17 cellular contexts compared by ENCODE assay signal in the genomic region with DNA sequence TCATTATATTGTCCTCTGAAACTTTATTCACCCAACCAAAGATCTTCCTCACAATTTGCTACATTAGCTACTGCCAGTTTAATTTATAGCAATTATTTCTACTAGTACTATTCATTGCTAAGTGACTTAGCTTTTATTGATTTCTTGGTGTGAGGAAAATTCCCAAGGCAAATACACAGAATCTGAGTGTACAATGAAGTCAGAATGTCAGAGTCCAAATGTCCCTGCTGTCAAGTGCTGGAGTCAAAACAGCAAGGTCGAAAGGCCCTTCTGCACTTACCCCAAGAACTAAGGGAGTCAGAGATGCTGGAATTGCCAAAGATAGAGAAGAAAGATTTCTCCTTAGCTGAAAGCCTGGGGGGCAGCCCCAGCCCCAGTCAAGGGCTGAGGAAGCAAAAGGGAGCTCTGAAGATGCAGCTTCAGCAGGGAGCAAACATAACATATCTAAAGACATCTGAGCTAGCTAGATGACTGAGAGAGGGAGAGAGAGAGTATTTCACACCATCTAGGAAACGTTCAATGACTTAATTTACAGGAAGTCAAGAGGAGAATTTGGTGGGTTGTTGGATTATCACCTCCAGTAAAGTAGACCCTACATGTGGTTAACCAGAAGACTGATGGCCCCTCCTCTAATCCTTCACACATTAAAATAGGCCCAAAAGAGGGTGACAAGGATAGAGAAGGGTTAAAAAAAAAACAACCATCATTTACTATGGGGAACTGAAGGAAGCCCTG.
"Had no signal": no experiment of that assay in that cellular context is flagged by ENCODE, and none has a peak within 500 bp of the region (broad histone marks: within the 10 kb centered on the region; RNA-seq: fewer than 3 reads in every experiment).

No MANE protein-coding gene starts in this region.

- DNase-seq: activated CD4-positive, alpha-beta T cell treated with anti-CD3 and anti-CD28 coated beads, Interleukin-2, amount 10 ng/mL, durations not matched to agents 7 days and 5 days; activated naive CD4-positive, alpha-beta T cell treated with Interleukin-2 at 50 U/mL for 16 hours; activated T-cell treated with anti-CD3 and anti-CD28 coated beads, Interleukin-2, amount 50 U/mL, for 24 hours; aorta; brain microvascular endothelial cell; central memory CD4-positive, alpha-beta T cell; colonic mucosa; heart left ventricle; left ventricle myocardium inferior; sigmoid colon; stimulated activated CD4-positive, alpha-beta T cell treated with anti-CD3 and anti-CD28 coated beads, Interleukin-4, amount 100 ng/mL, for 4 hours; stimulated activated naive B cell treated with anti-CD40 and anti-IgM and Interleukin-4, amounts not matched to agents 10 μg/mL and 1 μg/mL and 100 μg/mL, for 72 hours; thyroid gland had no signal

- H3K27ac ChIP-seq: brain microvascular endothelial cell, colonic mucosa, heart left ventricle, left ventricle myocardium inferior, neural progenitor cell, sigmoid colon, thyroid gland had no signal

- H3K4me2 ChIP-seq: neural progenitor cell had no signal

- H3K27ac Mint-ChIP-seq: activated CD4-positive, alpha-beta T cell treated with anti-CD3 and anti-CD28 coated beads, Interleukin-2, amount 10 ng/mL, durations not matched to agents 7 days and 5 days; activated T-cell treated with anti-CD3 and anti-CD28 coated beads, Interleukin-2, amount 50 U/mL, for 24 hours; activated T-helper 2 cell treated with anti-CD3 and anti-CD28 coated beads, Interferon-gamma antibody, Interleukin-2, Interleukin-4, amounts not matched to agents 10 μg/mL and 5 μg/mL and 100 μg/mL, durations not matched to agents 14 hours and 24 hours and 36 hours; memory B cell; neural progenitor cell; stimulated activated naive B cell treated with anti-CD40 and anti-IgM and Interleukin-4, amounts not matched to agents 10 μg/mL and 1 μg/mL and 100 μg/mL, for 72 hours had no signal

- H3K9ac ChIP-seq: neural progenitor cell had no signal

- H3K4me1 ChIP-seq: colonic mucosa, sigmoid colon, thyroid gland had no signal

- H3K9me3 Mint-ChIP-seq: activated CD4-positive, alpha-beta T cell treated with anti-CD3 and anti-CD28 coated beads, Interleukin-2, amount 10 ng/mL, durations not matched to agents 7 days and 5 days; activated T-cell treated with anti-CD3 and anti-CD28 coated beads, Interleukin-2, amount 50 U/mL, for 24 hours; activated T-helper 2 cell treated with anti-CD3 and anti-CD28 coated beads, Interferon-gamma antibody, Interleukin-2, Interleukin-4, amounts not matched to agents 10 μg/mL and 5 μg/mL and 100 μg/mL, durations not matched to agents 14 hours and 24 hours and 36 hours; memory B cell; stimulated activated naive B cell treated with anti-CD40 and anti-IgM and Interleukin-4, amounts not matched to agents 10 μg/mL and 1 μg/mL and 100 μg/mL, for 72 hours had no signal

- H3K36me3 Mint-ChIP-seq: memory B cell; neural progenitor cell; stimulated activated naive B cell treated with anti-CD40 and anti-IgM and Interleukin-4, amounts not matched to agents 10 μg/mL and 1 μg/mL and 100 μg/mL, for 72 hours had no signal

- H3K4me1 Mint-ChIP-seq: memory B cell had no signal

- H3K36me3 ChIP-seq: brain microvascular endothelial cell, colonic mucosa, heart left ventricle, left ventricle myocardium inferior, neural progenitor cell, sigmoid colon, thyroid gland had no signal

- ATAC-seq: heart left ventricle; SK-N-SH treated with all-trans-retinoic acid at 6 μM for 48 hours; stimulated activated naive B cell treated with anti-CD40 and anti-IgM and Interleukin-4, amounts not matched to agents 10 μg/mL and 1 μg/mL and 100 μg/mL, for 72 hours had no signal

- H3K4me3 Mint-ChIP-seq: activated CD4-positive, alpha-beta T cell treated with anti-CD3 and anti-CD28 coated beads, Interleukin-2, amount 10 ng/mL, durations not matched to agents 7 days and 5 days; activated T-cell treated with anti-CD3 and anti-CD28 coated beads, Interleukin-2, amount 50 U/mL, for 24 hours; memory B cell; neural progenitor cell; stimulated activated naive B cell treated with anti-CD40 and anti-IgM and Interleukin-4, amounts not matched to agents 10 μg/mL and 1 μg/mL and 100 μg/mL, for 72 hours had no signal

- H3K4me3 ChIP-seq: colonic mucosa, heart left ventricle, left ventricle myocardium inferior, neural progenitor cell, sigmoid colon, thyroid gland had no signal

- H3K27me3 ChIP-seq: brain microvascular endothelial cell, colonic mucosa, heart left ventricle, neural progenitor cell, sigmoid colon, thyroid gland had no signal

- H3K9me3 ChIP-seq: colonic mucosa, heart left ventricle, left ventricle myocardium inferior, sigmoid colon, thyroid gland had no signal

- H3K27me3 Mint-ChIP-seq: activated CD4-positive, alpha-beta T cell treated with anti-CD3 and anti-CD28 coated beads, Interleukin-2, amount 10 ng/mL, durations not matched to agents 7 days and 5 days; activated T-cell treated with anti-CD3 and anti-CD28 coated beads, Interleukin-2, amount 50 U/mL, for 24 hours; stimulated activated naive B cell treated with anti-CD40 and anti-IgM and Interleukin-4, amounts not matched to agents 10 μg/mL and 1 μg/mL and 100 μg/mL, for 72 hours had no signal

- H2AFZ ChIP-seq: neural progenitor cell had no signal
